ENCODE assay signal across 10 cellular contexts in genomic region chr19:4009990-4010807, GRCh38. TPM values are rescaled to one million over a fixed set of nuclear protein-coding genes. Genes with fewer than 3 reads are reported as not detected.
DNase-seq lines count a peak whose midpoint lies in the region; ATAC-seq and TF ChIP-seq lines count a peak whose summit lies in the region.
"Had no signal": no experiment of that assay in that cellular context is flagged by ENCODE, and none has a peak within 500 bp of the region (broad histone marks: within the 10 kb centered on the region; RNA-seq: fewer than 3 reads in every experiment).

No MANE protein-coding gene starts in this region.

- peaks cover 6 to 63% (median 54%) of the 10 kb centered on the region in 5 donors for H3K4me1 ChIP-seq in subcutaneous abdominal adipose tissue (ENCODE audit: control insufficient read depth in 5 of 5, insufficient read depth in 5 of 5, low read length in 5 of 5)
- peaks cover 8% of the 10 kb centered on the region for H3K4me1 ChIP-seq in MM.1S (ENCODE audit: low read length)

- no peaks in the 10 kb centered on the region for H4K20me1 ChIP-seq in MM.1S (ENCODE audit: insufficient read depth, low read length)

- TF ChIP-seq CTCF in MM.1S (IDR thresholded peaks at IDR 0.05; ENCODE audit: low read length) = no peak

- no peaks in the 10 kb centered on the region for H3K27me3 Mint-ChIP-seq in activated CD4-positive, alpha-beta T cell treated with anti-CD3 and anti-CD28 coated beads, Interleukin-2, amount 10 ng/mL, durations not matched to agents 24 days and 14 days
- H3K27me3 Mint-ChIP-seq in activated T-helper 1 cell treated with anti-CD3 and anti-CD28 coated beads, Interleukin-12 subunit alpha, Interleukin-12 subunit beta, Interleukin-2, Interleukin-4 antibody, amounts not matched to agents 30 ng/mL and 10 ng/mL and 1 ng/mL, durations not matched to agents 14 hours and 24 hours and 36 hours (ENCODE audit: insufficient read depth) = no peaks in the 10 kb centered on the region

- H3K27ac ChIP-seq in subcutaneous abdominal adipose tissue (ENCODE audit: low read depth, low read length) (no peak overlapping the region), MM.1S (ENCODE audit: low read length) (no peak overlapping the region)
- H3K27ac ChIP-seq: colonic mucosa had no signal

- ATAC-seq in left lobe of liver = no peak
- ATAC-seq in left ventricle myocardium superior = no peak

- H3K9ac ChIP-seq in subcutaneous abdominal adipose tissue (ENCODE audit: low read length in 5 of 5) (peak overlapping the region in 3 of 5 donors; percentile 16 to 86 (median 29)), MM.1S (ENCODE audit: low read length) (no peak overlapping the region)

- H3K36me3 Mint-ChIP-seq in activated CD4-positive, alpha-beta T cell treated with anti-CD3 and anti-CD28 coated beads, Interleukin-2, amount 10 ng/mL, durations not matched to agents 24 days and 14 days (ENCODE audit: low read depth) = peaks cover 10% of the 10 kb centered on the region
- H3K36me3 Mint-ChIP-seq in activated T-helper 1 cell treated with anti-CD3 and anti-CD28 coated beads, Interleukin-12 subunit alpha, Interleukin-12 subunit beta, Interleukin-2, Interleukin-4 antibody, amounts not matched to agents 30 ng/mL and 10 ng/mL and 1 ng/mL, durations not matched to agents 14 hours and 24 hours and 36 hours (ENCODE audit: low read depth) = peaks cover 12% of the 10 kb centered on the region

- H3K36me3 ChIP-seq in subcutaneous abdominal adipose tissue (ENCODE audit: control insufficient read depth in 5 of 5, insufficient read depth in 5 of 5, low read length in 5 of 5) (peaks cover 0 to 33% (median 26%) of the 10 kb centered on the region in 5 donors), MM.1S (replicated peaks; ENCODE audit: insufficient read depth, low read length) (no peaks in the 10 kb centered on the region; the same call in 1 of the 2 replicates)

- no peak overlapping the region for H3K4me2 ChIP-seq in MM.1S (ENCODE audit: low read depth, low read length)

- H3K9me3 Mint-ChIP-seq in activated CD4-positive, alpha-beta T cell treated with anti-CD3 and anti-CD28 coated beads, Interleukin-2, amount 10 ng/mL, durations not matched to agents 24 days and 14 days = no peaks in the 10 kb centered on the region
- H3K9me3 Mint-ChIP-seq in activated T-helper 1 cell treated with anti-CD3 and anti-CD28 coated beads, Interleukin-12 subunit alpha, Interleukin-12 subunit beta, Interleukin-2, Interleukin-4 antibody, amounts not matched to agents 30 ng/mL and 10 ng/mL and 1 ng/mL, durations not matched to agents 14 hours and 24 hours and 36 hours = no peaks in the 10 kb centered on the region

- H2AFZ ChIP-seq in MM.1S (ENCODE audit: low read length) = no peak overlapping the region

- peak overlapping the region; percentile 10 for H3K4me3 Mint-ChIP-seq in activated CD4-positive, alpha-beta T cell treated with anti-CD3 and anti-CD28 coated beads, Interleukin-2, amount 10 ng/mL, durations not matched to agents 24 days and 14 days
- H3K4me3 Mint-ChIP-seq in activated T-helper 1 cell treated with anti-CD3 and anti-CD28 coated beads, Interleukin-12 subunit alpha, Interleukin-12 subunit beta, Interleukin-2, Interleukin-4 antibody, amounts not matched to agents 30 ng/mL and 10 ng/mL and 1 ng/mL, durations not matched to agents 14 hours and 24 hours and 36 hours = peak overlapping the region; percentile 7

- no peak overlapping the region for H3K27ac Mint-ChIP-seq in activated CD4-positive, alpha-beta T cell treated with anti-CD3 and anti-CD28 coated beads, Interleukin-2, amount 10 ng/mL, durations not matched to agents 24 days and 14 days
- no peak overlapping the region for H3K27ac Mint-ChIP-seq in activated T-helper 1 cell treated with anti-CD3 and anti-CD28 coated beads, Interleukin-12 subunit alpha, Interleukin-12 subunit beta, Interleukin-2, Interleukin-4 antibody, amounts not matched to agents 30 ng/mL and 10 ng/mL and 1 ng/mL, durations not matched to agents 14 hours and 24 hours and 36 hours

- H3K27me3 ChIP-seq in subcutaneous abdominal adipose tissue (ENCODE audit: control insufficient read depth in 5 of 5, insufficient read depth in 4 of 5, low read length in 5 of 5) (no peaks in the 10 kb centered on the region), MM.1S (replicated peaks; ENCODE audit: insufficient read depth, low read length) (no peaks in the 10 kb centered on the region)
- H3K27me3 ChIP-seq: colonic mucosa had no signal

- no peak overlapping the region for H3K4me3 ChIP-seq in subcutaneous abdominal adipose tissue (ENCODE audit: low read depth in 1 of 5, low read length in 5 of 5)
- no peak overlapping the region for H3K4me3 ChIP-seq in MM.1S (ENCODE audit: low read length)
- H3K4me3 ChIP-seq: colonic mucosa had no signal

- H3F3A ChIP-seq in MM.1S (ENCODE audit: insufficient read depth, low read length) = peaks cover 4% of the 10 kb centered on the region; the same call in 1 of the 2 replicates

- no peak for DNase-seq in activated CD4-positive, alpha-beta T cell treated with anti-CD3 and anti-CD28 coated beads, Interleukin-2, amount 10 ng/mL, durations not matched to agents 24 days and 14 days
- no peak for DNase-seq in activated CD4-positive, alpha-beta T cell treated with anti-CD3 and anti-CD28 coated beads for 1 hour
- no peak for DNase-seq in activated T-helper 1 cell treated with anti-CD3 and anti-CD28 coated beads, Interleukin-12 subunit alpha, Interleukin-12 subunit beta, Interleukin-2, Interleukin-4 antibody, amounts not matched to agents 30 ng/mL and 10 ng/mL and 1 ng/mL, durations not matched to agents 14 hours and 24 hours and 36 hours (ENCODE audit: low spot score)
- DNase-seq in left lobe of liver (ENCODE audit: low spot score) (peak; percentile 44), MM.1S (no peak), left ventricle myocardium superior (no peak)
- DNase-seq in stimulated activated CD4-positive, alpha-beta T cell treated with anti-CD3 and anti-CD28 coated beads, Interleukin-15, amount 100 ng/mL, for 24 hours = no peak
- DNase-seq: colonic mucosa, NCI-H187 had no signal

- intact Hi-C loops in activated CD4-positive, alpha-beta T cell treated with anti-CD3 and anti-CD28 coated beads, Interleukin-2, amount 10 ng/mL, durations not matched to agents 24 days and 14 days (cut with micrococcal nuclease) = loop anchor here (5.0 to 10.0 kb wide), 2 partner anchors 105 to 237 kb away; partner anchors contain the start of gene YJU2
- intact Hi-C loops in activated T-helper 1 cell treated with anti-CD3 and anti-CD28 coated beads, Interleukin-12 subunit alpha, Interleukin-12 subunit beta, Interleukin-2, Interleukin-4 antibody, amounts not matched to agents 30 ng/mL and 10 ng/mL and 1 ng/mL, durations not matched to agents 14 hours and 24 hours and 36 hours (cut with micrococcal nuclease) = no loop called here
- intact Hi-C loops in left ventricle myocardium superior (cut with micrococcal nuclease) = no loop called here

- peaks cover 19% of the 10 kb centered on the region for H3K4me1 Mint-ChIP-seq in activated CD4-positive, alpha-beta T cell treated with anti-CD3 and anti-CD28 coated beads, Interleukin-2, amount 10 ng/mL, durations not matched to agents 24 days and 14 days
- H3K4me1 Mint-ChIP-seq in activated T-helper 1 cell treated with anti-CD3 and anti-CD28 coated beads, Interleukin-12 subunit alpha, Interleukin-12 subunit beta, Interleukin-2, Interleukin-4 antibody, amounts not matched to agents 30 ng/mL and 10 ng/mL and 1 ng/mL, durations not matched to agents 14 hours and 24 hours and 36 hours (ENCODE audit: low read depth) = peaks cover 18% of the 10 kb centered on the region

- H3K9me3 ChIP-seq in subcutaneous abdominal adipose tissue (ENCODE audit: control insufficient read depth in 5 of 5, low read length in 5 of 5) = no peaks in the 10 kb centered on the region
- no peaks in the 10 kb centered on the region for H3K9me3 ChIP-seq in MM.1S (replicated peaks; ENCODE audit: insufficient read depth, low read length)
- H3K9me3 ChIP-seq: colonic mucosa had no signal

- peaks cover 69% of the 10 kb centered on the region for H3K79me2 ChIP-seq in MM.1S (ENCODE audit: low read length)

- H3K9me2 ChIP-seq in MM.1S (replicated peaks; ENCODE audit: insufficient read depth, low read length) = no peaks in the 10 kb centered on the region

RNA-seq across cellular contexts. Expression of gene PIAS4, which starts 2.7 kb away (rescaled TPM):
- total RNA-seq in activated CD4-positive, alpha-beta T cell treated with anti-CD3 and anti-CD28 coated beads, Interleukin-2, amount 10 ng/mL, durations not matched to agents 24 days and 14 days = 32.2 and 33.2 TPM in 2 replicates
- total RNA-seq in activated T-helper 1 cell treated with anti-CD3 and anti-CD28 coated beads, Interleukin-12 subunit alpha, Interleukin-12 subunit beta, Interleukin-2, Interleukin-4 antibody, amounts not matched to agents 30 ng/mL and 10 ng/mL and 1 ng/mL, durations not matched to agents 14 hours and 24 hours and 36 hours = 37.6 and 41.0 TPM in 2 replicates
- 13.6 TPM for total RNA-seq in left lobe of liver
- 19.8 TPM for total RNA-seq in left ventricle myocardium superior

RNA-seq across cellular contexts. Expression of gene EEF2, which starts 24.9 kb away (rescaled TPM):
- 2,394 and 2,438 TPM in 2 replicates for total RNA-seq in activated CD4-positive, alpha-beta T cell treated with anti-CD3 and anti-CD28 coated beads, Interleukin-2, amount 10 ng/mL, durations not matched to agents 24 days and 14 days
- total RNA-seq in activated T-helper 1 cell treated with anti-CD3 and anti-CD28 coated beads, Interleukin-12 subunit alpha, Interleukin-12 subunit beta, Interleukin-2, Interleukin-4 antibody, amounts not matched to agents 30 ng/mL and 10 ng/mL and 1 ng/mL, durations not matched to agents 14 hours and 24 hours and 36 hours = 2,359 TPM in 2 replicates
- 1,272 TPM for total RNA-seq in left lobe of liver
- total RNA-seq in left ventricle myocardium superior = 2,417 TPM

RNA-seq across cellular contexts. Expression of gene DAPK3, which starts 39.3 kb away (rescaled TPM):
- 45.6 and 46.7 TPM in 2 replicates for total RNA-seq in activated CD4-positive, alpha-beta T cell treated with anti-CD3 and anti-CD28 coated beads, Interleukin-2, amount 10 ng/mL, durations not matched to agents 24 days and 14 days
- 47.2 and 47.3 TPM in 2 replicates for total RNA-seq in activated T-helper 1 cell treated with anti-CD3 and anti-CD28 coated beads, Interleukin-12 subunit alpha, Interleukin-12 subunit beta, Interleukin-2, Interleukin-4 antibody, amounts not matched to agents 30 ng/mL and 10 ng/mL and 1 ng/mL, durations not matched to agents 14 hours and 24 hours and 36 hours
- total RNA-seq in left lobe of liver (20.4 TPM), left ventricle myocardium superior (68.5 TPM)

RNA-seq across cellular contexts. Expression of gene ZBTB7A, which starts 56.5 kb away (rescaled TPM):
- 35.8 and 39.6 TPM in 2 replicates for total RNA-seq in activated CD4-positive, alpha-beta T cell treated with anti-CD3 and anti-CD28 coated beads, Interleukin-2, amount 10 ng/mL, durations not matched to agents 24 days and 14 days
- 37.1 and 41.3 TPM in 2 replicates for total RNA-seq in activated T-helper 1 cell treated with anti-CD3 and anti-CD28 coated beads, Interleukin-12 subunit alpha, Interleukin-12 subunit beta, Interleukin-2, Interleukin-4 antibody, amounts not matched to agents 30 ng/mL and 10 ng/mL and 1 ng/mL, durations not matched to agents 14 hours and 24 hours and 36 hours
- 33.3 TPM for total RNA-seq in left lobe of liver
- 35.2 TPM for total RNA-seq in left ventricle myocardium superior
